Comparison of ENCODE assay signal across 21 cellular contexts in genomic region chr1:8053878-8054567, GRCh38.
"Had no signal": no experiment of that assay in that cellular context is flagged by ENCODE, and none has a peak within 500 bp of the region (broad histone marks: within the 10 kb centered on the region; RNA-seq: fewer than 3 reads in every experiment).

No MANE protein-coding gene starts in this region.

- H3K36me3 ChIP-seq: heart right ventricle, upper lobe of left lung had no signal

- H3K9me3 ChIP-seq: heart right ventricle, upper lobe of left lung had no signal

- H3K4me3 ChIP-seq: heart right ventricle, smooth muscle cell, upper lobe of left lung had no signal

- H3K4me2 ChIP-seq: smooth muscle cell had no signal

- H3K27me3 ChIP-seq: heart right ventricle, upper lobe of left lung had no signal

- ATAC-seq: heart right ventricle; sciatic nerve; stimulated activated memory B cell treated with anti-CD40 and anti-IgM and Interleukin-4, amounts not matched to agents 10 μg/mL and 1 μg/mL and 100 μg/mL, for 72 hours; T-helper 17 cell had no signal

- FAIRE-seq: keratinocyte had no signal

- H3K27ac ChIP-seq: heart right ventricle, upper lobe of left lung had no signal

- DNase-seq: activated CD4-positive, alpha-beta memory T cell treated with anti-CD3 and anti-CD28 coated beads for 36 hours; activated CD4-positive, alpha-beta T cell treated with anti-CD3 and anti-CD28 coated beads for 48 hours; activated CD4-positive, CD25-positive, alpha-beta regulatory T cell; activated naive CD4-positive, alpha-beta T cell treated with Interleukin-2 at 50 U/mL for 16 hours; activated naive CD8-positive, alpha-beta T cell treated with anti-CD3 and anti-CD28 coated beads, Interleukin-2, amount 10 ng/mL, durations not matched to agents 7 days and 5 days; activated T-cell treated with anti-CD3 and anti-CD28 coated beads, Interleukin-2, amount 50 U/mL, for 48 hours; amygdala; cerebellar nuclear complex; cortex of kidney; endodermal cell; heart right ventricle; mammary epithelial cell; nephron progenitor cell; stimulated activated CD4-positive, alpha-beta T cell treated with anti-CD3 and anti-CD28 coated beads, Interleukin-15, amount 100 ng/mL, for 24 hours; SW 1271; T-helper 17 cell; upper lobe of left lung had no signal
